8 cellular contexts compared by ENCODE assay signal in genomic region chr16:29809850-29810698, GRCh38. TPM values are rescaled to one million over a fixed set of nuclear protein-coding genes. Genes with fewer than 3 reads are reported as not detected.
DNase-seq lines count a peak whose midpoint lies in the region; TF ChIP-seq lines count a peak whose summit lies in the region.

No MANE protein-coding gene starts in this region.

- peaks cover 3% of the 10 kb centered on the region for H3K4me1 ChIP-seq in BE2C
- peaks cover 18 to 71% (median 59%) of the 10 kb centered on the region in 4 donors for H3K4me1 ChIP-seq in tibial artery

- peaks cover 20% of the 10 kb centered on the region for H3K36me3 ChIP-seq in BE2C
- peaks cover 32% of the 10 kb centered on the region for H3K36me3 ChIP-seq in KOPT-K1 (ENCODE audit: insufficient read depth, low read length)
- H3K36me3 ChIP-seq in tibial artery = peaks cover 11 to 21% (median 13%) of the 10 kb centered on the region in 3 donors

- H3K27ac ChIP-seq in KOPT-K1 (ENCODE audit: low read depth, low read length, poor library complexity, severe bottlenecking) (peak overlapping the region; percentile 98), layer of hippocampus (ENCODE audit: low read depth, low read length) (peak overlapping the region; percentile 94), tibial artery (peak overlapping the region; percentile 90 to 97)

- H3K27me3 ChIP-seq in BE2C = no peaks in the 10 kb centered on the region
- H3K27me3 ChIP-seq in layer of hippocampus (ENCODE audit: control insufficient read depth, insufficient read depth, low read length) = no peaks in the 10 kb centered on the region
- H3K27me3 ChIP-seq in tibial artery = no peaks in the 10 kb centered on the region

- DNase-seq in BE2C = peak; percentile 54
- peak; percentile 47 for DNase-seq in activated gamma-delta T cell treated with Interleukin-2 at 50 U/mL for 16 hours
- no peak for DNase-seq in tibial artery
- DNase-seq in NCI-H524 (lab: John Stamatoyannopoulos, UW) = no peak
- no peak for DNase-seq in NCI-H524 treated with DMSO at 0.1 percent for 48 hours (lab: John Stamatoyannopoulos, UW)
- DNase-seq in kidney glomerular epithelial cell (lab: John Stamatoyannopoulos, UW) = no peak

- H3K9me3 ChIP-seq in BE2C (no peaks in the 10 kb centered on the region), KOPT-K1 (ENCODE audit: insufficient read depth, low read length, poor library complexity, severe bottlenecking) (no peaks in the 10 kb centered on the region), tibial artery (no peaks in the 10 kb centered on the region)

- TF ChIP-seq CTCF in BE2C (IDR thresholded peaks at IDR 0.05; ENCODE audit: low read depth, low read length) (no peak), tibial artery (IDR thresholded peaks at IDR 0.05) (no peak)

- H3K4me3 ChIP-seq in BE2C (ENCODE audit: low read depth, low read length) (peak overlapping the region; percentile 80), tibial artery (peak overlapping the region; percentile 0 to 73)

- intact Hi-C loops in tibial artery (cut with DNase I; ENCODE audit: low total_unique reads) = loop anchor here (10.0 kb wide), 1 partner anchor 185 kb away; the partner anchor contains the start of genes HIRIP3 and INO80E

RNA-seq across cellular contexts. Expression of gene PRRT2, which starts 1.9 kb away (rescaled TPM):
- polyA plus RNA-seq in BE2C (2012; ENCODE audit: insufficient read depth, insufficient read length, low read depth) = 132 TPM

RNA-seq across cellular contexts. Expression of gene MAZ, which starts 3.7 kb away (rescaled TPM):
- polyA plus RNA-seq in BE2C (2012; ENCODE audit: insufficient read depth, insufficient read length, low read depth) = 1,186 TPM

RNA-seq across cellular contexts. Expression of gene PAGR1, which starts 5.9 kb away (rescaled TPM):
- 153 TPM for polyA plus RNA-seq in BE2C (2012; ENCODE audit: insufficient read depth, insufficient read length, low read depth)

RNA-seq across cellular contexts. Expression of gene MVP, which starts 10.2 kb away (rescaled TPM):
- polyA plus RNA-seq in BE2C (2012; ENCODE audit: insufficient read depth, insufficient read length, low read depth) = 17.2 TPM

RNA-seq across cellular contexts. Expression of gene KIF22, which starts 19.5 kb away (rescaled TPM):
- 143 TPM for polyA plus RNA-seq in BE2C (2012; ENCODE audit: insufficient read depth, insufficient read length, low read depth)

Comparison
In these comparisons a context has a peak if more than half of its experiments do, and no peak if none do; other contexts are left out.
1. DNase-seq: peak in BE2C (single experiment) and activated gamma-delta T cell treated with Interleukin-2 at 50 U/mL for 16 hours (single experiment); none in tibial artery (0 of 2), NCI-H524 (0 of 2), NCI-H524 treated with DMSO at 0.1 percent for 48 hours (single experiment) and kidney glomerular epithelial cell (single experiment).
2. Peak in every context shown above with its lines, with median percentiles within 50 percentile points of each other: H3K27ac ChIP-seq.